ENCODE assay signal across 8 cellular contexts in genomic region chr7:95931460-95932232, GRCh38.
"Had no signal": no experiment of that assay in that cellular context is flagged by ENCODE, and none has a peak within 500 bp of the region (broad histone marks: within the 10 kb centered on the region; RNA-seq: fewer than 3 reads in every experiment).

No MANE protein-coding gene starts in this region.

- H3K4me1 ChIP-seq: HAP-1 had no signal

- H2AFZ ChIP-seq: GM23248 had no signal

- H3K27ac ChIP-seq: GM23248 had no signal

- H3K9me3 ChIP-seq: HAP-1 had no signal

- FAIRE-seq: HTR-8/SVneo had no signal

- ATAC-seq: HCT116 had no signal

- H3K9ac ChIP-seq: GM23248 had no signal

- H3K4me3 ChIP-seq: GM23248, HAP-1 had no signal

- H3K36me3 ChIP-seq: HAP-1 had no signal

- DNase-seq: GM23248, GOT3, H7, HFFc6, KBM-7 had no signal
